ENCODE assay signal across 30 cellular contexts in the genomic region with DNA sequence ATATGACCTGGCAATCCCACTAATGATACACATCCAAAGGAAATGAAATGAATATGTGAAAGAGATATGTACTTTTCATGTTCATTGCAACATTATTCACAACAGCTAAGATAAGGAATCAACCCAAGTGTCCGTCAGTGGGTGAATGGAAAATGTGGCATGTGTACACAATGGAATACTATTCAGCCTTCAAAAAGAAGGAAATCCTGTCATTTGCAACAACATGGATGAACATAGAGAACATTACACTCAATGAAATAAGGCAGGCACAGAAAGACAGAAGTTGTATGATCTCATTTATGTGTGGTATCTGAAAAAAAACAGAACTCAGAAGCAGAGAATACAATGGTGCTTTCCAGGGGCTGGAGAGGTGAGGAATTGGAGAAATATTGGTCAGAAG.
"Had no signal": no experiment of that assay in that cellular context is flagged by ENCODE, and none has a peak within 500 bp of the region (broad histone marks: within the 10 kb centered on the region; RNA-seq: fewer than 3 reads in every experiment).

No MANE protein-coding gene starts in this region.

- FAIRE-seq: endometrium, endothelial cell of umbilical vein had no signal

- H3K9me3 ChIP-seq: ascending aorta, breast epithelium, colonic mucosa, esophagus squamous epithelium, gastroesophageal sphincter had no signal

- DNase-seq: activated B cell treated with CpG ODN at 0.5 μM for 24 hours; activated CD4-positive, alpha-beta T cell treated with anti-CD3 and anti-CD28 coated beads for 48 hours; activated CD4-positive, alpha-beta T cell treated with anti-CD3 and anti-CD28 coated beads, Interleukin-2, amount 50 U/mL, for 1 hour; activated CD4-positive, alpha-beta T cell treated with anti-CD3 and anti-CD28 coated beads, Interleukin-2, amount 50 U/mL, for 48 hours; activated CD8-positive, alpha-beta memory T cell treated with anti-CD3 and anti-CD28 coated beads for 24 hours; activated CD8-positive, alpha-beta T cell treated with anti-CD3 and anti-CD28 coated beads for 36 hours; activated effector memory CD4-positive, alpha-beta T cell treated with Interleukin-2 at 50 U/mL for 16 hours; activated gamma-delta T cell treated with Interleukin-2 at 50 U/mL for 16 hours; activated naive CD4-positive, alpha-beta T cell treated with anti-CD3 and anti-CD28 coated beads, Interleukin-2, amount 50 U/mL, for 16 hours; activated naive CD4-positive, alpha-beta T cell treated with Interleukin-2 at 50 U/mL for 16 hours; activated T-cell treated with anti-CD3 and anti-CD28 coated beads, Interleukin-2, amount 50 U/mL, for 4 hours; central memory CD4-positive, alpha-beta T cell; cerebellar nuclear complex; colonic mucosa; effector CD8-positive, alpha-beta T cell; esophagus squamous epithelium; foreskin melanocyte; heart right ventricle; T-helper 17 cell; T1000; WERI-Rb-1 had no signal

- H3K27ac ChIP-seq: ascending aorta, breast epithelium, cardiac muscle cell, colonic mucosa, epithelial cell of prostate, esophagus squamous epithelium, gastroesophageal sphincter, heart right ventricle, WERI-Rb-1 had no signal

- ATAC-seq: activated CD4-positive, CD25-positive, alpha-beta regulatory T cell treated with anti-CD3 and anti-CD28 coated beads, Interleukin-2, amount 50 U/mL, for 24 hours; activated CD8-positive, alpha-beta T cell treated with anti-CD3 and anti-CD28 coated beads for 36 hours; activated T-cell treated with anti-CD3 and anti-CD28 coated beads, Interleukin-2, amount 50 U/mL, for 4 hours; activated T-helper 17 cell treated with anti-CD3 and anti-CD28 coated beads, Interleukin-2, amount 50 U/mL, for 72 hours; gastroesophageal sphincter; heart right ventricle; T-helper 17 cell had no signal

- H3K36me3 ChIP-seq: ascending aorta, breast epithelium, cardiac muscle cell, colonic mucosa, esophagus squamous epithelium, gastroesophageal sphincter, heart right ventricle, WERI-Rb-1 had no signal

- H3K27me3 ChIP-seq: ascending aorta, breast epithelium, cardiac muscle cell, colonic mucosa, esophagus squamous epithelium, gastroesophageal sphincter, heart right ventricle had no signal

- H3K4me3 ChIP-seq: ascending aorta, breast epithelium, cardiac muscle cell, colonic mucosa, esophagus squamous epithelium, gastroesophageal sphincter, heart right ventricle had no signal

- H3K4me1 ChIP-seq: ascending aorta, breast epithelium, colonic mucosa, esophagus squamous epithelium, gastroesophageal sphincter had no signal
